In the genomic region with DNA sequence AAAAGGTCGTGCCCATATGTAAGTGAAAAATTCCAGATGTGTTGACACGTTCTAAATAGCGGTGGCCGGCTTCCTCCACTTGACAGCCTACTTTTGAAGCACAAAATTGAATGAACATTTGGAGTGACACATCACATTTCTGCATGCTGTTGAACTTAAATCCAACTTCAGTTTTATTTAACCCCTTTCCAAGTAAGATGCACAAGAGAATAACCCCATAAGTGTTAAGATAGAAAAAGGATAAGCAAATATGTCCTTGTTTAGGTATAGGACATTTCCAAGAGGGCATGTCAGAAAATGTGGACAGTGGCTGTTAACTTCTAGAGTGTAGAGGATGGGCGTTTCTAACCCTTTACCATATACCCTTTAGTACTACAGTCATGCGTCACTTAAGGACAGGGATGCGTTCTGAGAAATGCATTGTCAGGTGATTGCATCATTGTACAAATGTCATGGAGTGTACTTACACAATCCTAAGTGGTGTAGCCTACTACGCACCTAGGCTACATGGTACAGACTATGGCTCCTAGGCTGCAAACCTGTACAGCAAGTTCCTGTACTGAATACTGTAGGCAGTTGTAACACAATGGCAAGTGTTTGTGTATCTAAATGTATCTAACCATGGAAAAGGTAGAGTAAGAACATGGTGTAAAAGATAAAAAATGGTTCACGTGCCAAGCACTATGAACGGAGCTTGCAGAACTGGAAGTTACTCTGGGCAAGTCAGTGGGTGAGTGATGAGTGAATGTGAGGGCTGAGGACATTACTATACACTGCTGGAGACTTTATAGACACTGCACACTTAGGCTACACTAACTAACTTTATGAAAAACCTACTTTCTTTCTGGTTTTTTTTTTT, we compare ENCODE assay signal across 1 cellular context.
A peak's percentile ranks its signal among the peaks of the same experiment; 100 is the strongest.
TF ChIP-seq lines count a peak whose summit lies in the region.

No MANE protein-coding gene starts in this region.

TF ChIP-seq in K562, 482 proteins besides CTCF, POLR2A, EP300 and RAD21 (continued from another document and continues in another):
- TF ChIP-seq PRMT5 (CRISPR knock-in tag; IDR thresholded peaks at IDR 0.05) (no peak), MAFK (IDR thresholded peaks at IDR 0.05; ENCODE audit: low read length) (peak; percentile 80), MAZ (CRISPR knock-in tag; conservative IDR thresholded peaks at IDR 0.05 in 1 of 2, IDR thresholded peaks at IDR 0.05 in 1 of 2) (peak; percentile 43 to 76; a peak in 3 of 4 replicates), ZNF282 (CRISPR knock-in tag; IDR thresholded peaks at IDR 0.05) (no peak), SPI1 (IDR thresholded peaks at IDR 0.05; ENCODE audit: borderline replicate concordance, low read depth, low read length) (no peak), LARP7 (IDR thresholded peaks at IDR 0.05) (no peak), NCOR1 (IDR thresholded peaks at IDR 0.05) (peak; percentile 61), PHF20 (IDR thresholded peaks at IDR 0.05; ENCODE audit: partially characterized antibody) (no peak), CREM (IDR thresholded peaks at IDR 0.05; ENCODE audit: low read depth) (peak; percentile 88), NR2C2 (CRISPR knock-in tag; IDR thresholded peaks at IDR 0.05) (0 out of 2 replicates have a peak, but pooled peaks have one; percentile 38), NR2C2 (tag; IDR thresholded peaks at IDR 0.05) (peak; percentile 82), ZNF134 (CRISPR knock-in tag; conservative IDR thresholded peaks at IDR 0.05) (peak; percentile 65), GATAD2A (IDR thresholded peaks at IDR 0.05) (0 out of 2 replicates have a peak, but pooled peaks have one; percentile 28), ZNF644 (tag; IDR thresholded peaks at IDR 0.05; ENCODE audit: low read depth) (peak; percentile 63; the same call in 1 of the 2 replicates), ZNF445 (CRISPR knock-in tag; IDR thresholded peaks at IDR 0.05; ENCODE audit: low read depth) (no peak), KAT7 (CRISPR knock-in tag; IDR thresholded peaks at IDR 0.05; ENCODE audit: borderline replicate concordance) (no peak), ZNF311 (CRISPR knock-in tag; IDR thresholded peaks at IDR 0.05) (peak; percentile 90), POLR2AphosphoS2 (IDR thresholded peaks at IDR 0.05; ENCODE audit: low read length) (no peak), ADNP (tag; IDR thresholded peaks at IDR 0.05) (no peak), ZZZ3 (IDR thresholded peaks at IDR 0.05) (no peak), ZNF124 (CRISPR knock-in tag; IDR thresholded peaks at IDR 0.05) (no peak), CCNT2 (IDR thresholded peaks at IDR 0.05; ENCODE audit: borderline replicate concordance, extremely low read depth, insufficient read length, low read depth, low read length) (peak; percentile 55), FOXA3 (CRISPR knock-in tag; conservative IDR thresholded peaks at IDR 0.05 in 1 of 2, IDR thresholded peaks at IDR 0.05 in 1 of 2) (peak in 1 of 2 experiments; percentile 50; a peak in 2 of 4 replicates), DNMT1 (IDR thresholded peaks at IDR 0.05) (no peak), CCAR2 (IDR thresholded peaks at IDR 0.05; ENCODE audit: low read depth, low read length) (no peak), ZNF444 (CRISPR knock-in tag; IDR thresholded peaks at IDR 0.05) (no peak), RFX1 (IDR thresholded peaks at IDR 0.05) (no peak), ZBTB1 (CRISPR knock-in tag; IDR thresholded peaks at IDR 0.05; ENCODE audit: borderline replicate concordance, low read depth) (no peak)
- TF ChIP-seq, protein P1, sequence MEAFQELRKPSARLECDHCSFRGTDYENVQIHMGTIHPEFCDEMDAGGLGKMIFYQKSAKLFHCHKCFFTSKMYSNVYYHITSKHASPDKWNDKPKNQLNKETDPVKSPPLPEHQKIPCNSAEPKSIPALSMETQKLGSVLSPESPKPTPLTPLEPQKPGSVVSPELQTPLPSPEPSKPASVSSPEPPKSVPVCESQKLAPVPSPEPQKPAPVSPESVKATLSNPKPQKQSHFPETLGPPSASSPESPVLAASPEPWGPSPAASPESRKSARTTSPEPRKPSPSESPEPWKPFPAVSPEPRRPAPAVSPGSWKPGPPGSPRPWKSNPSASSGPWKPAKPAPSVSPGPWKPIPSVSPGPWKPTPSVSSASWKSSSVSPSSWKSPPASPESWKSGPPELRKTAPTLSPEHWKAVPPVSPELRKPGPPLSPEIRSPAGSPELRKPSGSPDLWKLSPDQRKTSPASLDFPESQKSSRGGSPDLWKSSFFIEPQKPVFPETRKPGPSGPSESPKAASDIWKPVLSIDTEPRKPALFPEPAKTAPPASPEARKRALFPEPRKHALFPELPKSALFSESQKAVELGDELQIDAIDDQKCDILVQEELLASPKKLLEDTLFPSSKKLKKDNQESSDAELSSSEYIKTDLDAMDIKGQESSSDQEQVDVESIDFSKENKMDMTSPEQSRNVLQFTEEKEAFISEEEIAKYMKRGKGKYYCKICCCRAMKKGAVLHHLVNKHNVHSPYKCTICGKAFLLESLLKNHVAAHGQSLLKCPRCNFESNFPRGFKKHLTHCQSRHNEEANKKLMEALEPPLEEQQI (IDR thresholded peaks at IDR 0.05), result peak; percentile 83; the same call in 1 of the 2 replicates
- TF ChIP-seq, protein P2, sequence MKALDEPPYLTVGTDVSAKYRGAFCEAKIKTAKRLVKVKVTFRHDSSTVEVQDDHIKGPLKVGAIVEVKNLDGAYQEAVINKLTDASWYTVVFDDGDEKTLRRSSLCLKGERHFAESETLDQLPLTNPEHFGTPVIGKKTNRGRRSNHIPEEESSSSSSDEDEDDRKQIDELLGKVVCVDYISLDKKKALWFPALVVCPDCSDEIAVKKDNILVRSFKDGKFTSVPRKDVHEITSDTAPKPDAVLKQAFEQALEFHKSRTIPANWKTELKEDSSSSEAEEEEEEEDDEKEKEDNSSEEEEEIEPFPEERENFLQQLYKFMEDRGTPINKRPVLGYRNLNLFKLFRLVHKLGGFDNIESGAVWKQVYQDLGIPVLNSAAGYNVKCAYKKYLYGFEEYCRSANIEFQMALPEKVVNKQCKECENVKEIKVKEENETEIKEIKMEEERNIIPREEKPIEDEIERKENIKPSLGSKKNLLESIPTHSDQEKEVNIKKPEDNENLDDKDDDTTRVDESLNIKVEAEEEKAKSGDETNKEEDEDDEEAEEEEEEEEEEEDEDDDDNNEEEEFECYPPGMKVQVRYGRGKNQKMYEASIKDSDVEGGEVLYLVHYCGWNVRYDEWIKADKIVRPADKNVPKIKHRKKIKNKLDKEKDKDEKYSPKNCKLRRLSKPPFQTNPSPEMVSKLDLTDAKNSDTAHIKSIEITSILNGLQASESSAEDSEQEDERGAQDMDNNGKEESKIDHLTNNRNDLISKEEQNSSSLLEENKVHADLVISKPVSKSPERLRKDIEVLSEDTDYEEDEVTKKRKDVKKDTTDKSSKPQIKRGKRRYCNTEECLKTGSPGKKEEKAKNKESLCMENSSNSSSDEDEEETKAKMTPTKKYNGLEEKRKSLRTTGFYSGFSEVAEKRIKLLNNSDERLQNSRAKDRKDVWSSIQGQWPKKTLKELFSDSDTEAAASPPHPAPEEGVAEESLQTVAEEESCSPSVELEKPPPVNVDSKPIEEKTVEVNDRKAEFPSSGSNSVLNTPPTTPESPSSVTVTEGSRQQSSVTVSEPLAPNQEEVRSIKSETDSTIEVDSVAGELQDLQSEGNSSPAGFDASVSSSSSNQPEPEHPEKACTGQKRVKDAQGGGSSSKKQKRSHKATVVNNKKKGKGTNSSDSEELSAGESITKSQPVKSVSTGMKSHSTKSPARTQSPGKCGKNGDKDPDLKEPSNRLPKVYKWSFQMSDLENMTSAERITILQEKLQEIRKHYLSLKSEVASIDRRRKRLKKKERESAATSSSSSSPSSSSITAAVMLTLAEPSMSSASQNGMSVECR (CRISPR knock-in tag; IDR thresholded peaks at IDR 0.05), result no peak
- TF ChIP-seq, protein P3, sequence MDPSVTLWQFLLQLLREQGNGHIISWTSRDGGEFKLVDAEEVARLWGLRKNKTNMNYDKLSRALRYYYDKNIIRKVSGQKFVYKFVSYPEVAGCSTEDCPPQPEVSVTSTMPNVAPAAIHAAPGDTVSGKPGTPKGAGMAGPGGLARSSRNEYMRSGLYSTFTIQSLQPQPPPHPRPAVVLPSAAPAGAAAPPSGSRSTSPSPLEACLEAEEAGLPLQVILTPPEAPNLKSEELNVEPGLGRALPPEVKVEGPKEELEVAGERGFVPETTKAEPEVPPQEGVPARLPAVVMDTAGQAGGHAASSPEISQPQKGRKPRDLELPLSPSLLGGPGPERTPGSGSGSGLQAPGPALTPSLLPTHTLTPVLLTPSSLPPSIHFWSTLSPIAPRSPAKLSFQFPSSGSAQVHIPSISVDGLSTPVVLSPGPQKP (CRISPR knock-in tag; IDR thresholded peaks at IDR 0.05), result no peak
- TF ChIP-seq, protein P4, sequence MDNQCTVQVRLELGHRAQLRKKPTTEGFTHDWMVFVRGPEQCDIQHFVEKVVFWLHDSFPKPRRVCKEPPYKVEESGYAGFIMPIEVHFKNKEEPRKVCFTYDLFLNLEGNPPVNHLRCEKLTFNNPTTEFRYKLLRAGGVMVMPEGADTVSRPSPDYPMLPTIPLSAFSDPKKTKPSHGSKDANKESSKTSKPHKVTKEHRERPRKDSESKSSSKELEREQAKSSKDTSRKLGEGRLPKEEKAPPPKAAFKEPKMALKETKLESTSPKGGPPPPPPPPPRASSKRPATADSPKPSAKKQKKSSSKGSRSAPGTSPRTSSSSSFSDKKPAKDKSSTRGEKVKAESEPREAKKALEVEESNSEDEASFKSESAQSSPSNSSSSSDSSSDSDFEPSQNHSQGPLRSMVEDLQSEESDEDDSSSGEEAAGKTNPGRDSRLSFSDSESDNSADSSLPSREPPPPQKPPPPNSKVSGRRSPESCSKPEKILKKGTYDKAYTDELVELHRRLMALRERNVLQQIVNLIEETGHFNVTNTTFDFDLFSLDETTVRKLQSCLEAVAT (IDR thresholded peaks at IDR 0.05), result no peak
- TF ChIP-seq, protein P5, sequence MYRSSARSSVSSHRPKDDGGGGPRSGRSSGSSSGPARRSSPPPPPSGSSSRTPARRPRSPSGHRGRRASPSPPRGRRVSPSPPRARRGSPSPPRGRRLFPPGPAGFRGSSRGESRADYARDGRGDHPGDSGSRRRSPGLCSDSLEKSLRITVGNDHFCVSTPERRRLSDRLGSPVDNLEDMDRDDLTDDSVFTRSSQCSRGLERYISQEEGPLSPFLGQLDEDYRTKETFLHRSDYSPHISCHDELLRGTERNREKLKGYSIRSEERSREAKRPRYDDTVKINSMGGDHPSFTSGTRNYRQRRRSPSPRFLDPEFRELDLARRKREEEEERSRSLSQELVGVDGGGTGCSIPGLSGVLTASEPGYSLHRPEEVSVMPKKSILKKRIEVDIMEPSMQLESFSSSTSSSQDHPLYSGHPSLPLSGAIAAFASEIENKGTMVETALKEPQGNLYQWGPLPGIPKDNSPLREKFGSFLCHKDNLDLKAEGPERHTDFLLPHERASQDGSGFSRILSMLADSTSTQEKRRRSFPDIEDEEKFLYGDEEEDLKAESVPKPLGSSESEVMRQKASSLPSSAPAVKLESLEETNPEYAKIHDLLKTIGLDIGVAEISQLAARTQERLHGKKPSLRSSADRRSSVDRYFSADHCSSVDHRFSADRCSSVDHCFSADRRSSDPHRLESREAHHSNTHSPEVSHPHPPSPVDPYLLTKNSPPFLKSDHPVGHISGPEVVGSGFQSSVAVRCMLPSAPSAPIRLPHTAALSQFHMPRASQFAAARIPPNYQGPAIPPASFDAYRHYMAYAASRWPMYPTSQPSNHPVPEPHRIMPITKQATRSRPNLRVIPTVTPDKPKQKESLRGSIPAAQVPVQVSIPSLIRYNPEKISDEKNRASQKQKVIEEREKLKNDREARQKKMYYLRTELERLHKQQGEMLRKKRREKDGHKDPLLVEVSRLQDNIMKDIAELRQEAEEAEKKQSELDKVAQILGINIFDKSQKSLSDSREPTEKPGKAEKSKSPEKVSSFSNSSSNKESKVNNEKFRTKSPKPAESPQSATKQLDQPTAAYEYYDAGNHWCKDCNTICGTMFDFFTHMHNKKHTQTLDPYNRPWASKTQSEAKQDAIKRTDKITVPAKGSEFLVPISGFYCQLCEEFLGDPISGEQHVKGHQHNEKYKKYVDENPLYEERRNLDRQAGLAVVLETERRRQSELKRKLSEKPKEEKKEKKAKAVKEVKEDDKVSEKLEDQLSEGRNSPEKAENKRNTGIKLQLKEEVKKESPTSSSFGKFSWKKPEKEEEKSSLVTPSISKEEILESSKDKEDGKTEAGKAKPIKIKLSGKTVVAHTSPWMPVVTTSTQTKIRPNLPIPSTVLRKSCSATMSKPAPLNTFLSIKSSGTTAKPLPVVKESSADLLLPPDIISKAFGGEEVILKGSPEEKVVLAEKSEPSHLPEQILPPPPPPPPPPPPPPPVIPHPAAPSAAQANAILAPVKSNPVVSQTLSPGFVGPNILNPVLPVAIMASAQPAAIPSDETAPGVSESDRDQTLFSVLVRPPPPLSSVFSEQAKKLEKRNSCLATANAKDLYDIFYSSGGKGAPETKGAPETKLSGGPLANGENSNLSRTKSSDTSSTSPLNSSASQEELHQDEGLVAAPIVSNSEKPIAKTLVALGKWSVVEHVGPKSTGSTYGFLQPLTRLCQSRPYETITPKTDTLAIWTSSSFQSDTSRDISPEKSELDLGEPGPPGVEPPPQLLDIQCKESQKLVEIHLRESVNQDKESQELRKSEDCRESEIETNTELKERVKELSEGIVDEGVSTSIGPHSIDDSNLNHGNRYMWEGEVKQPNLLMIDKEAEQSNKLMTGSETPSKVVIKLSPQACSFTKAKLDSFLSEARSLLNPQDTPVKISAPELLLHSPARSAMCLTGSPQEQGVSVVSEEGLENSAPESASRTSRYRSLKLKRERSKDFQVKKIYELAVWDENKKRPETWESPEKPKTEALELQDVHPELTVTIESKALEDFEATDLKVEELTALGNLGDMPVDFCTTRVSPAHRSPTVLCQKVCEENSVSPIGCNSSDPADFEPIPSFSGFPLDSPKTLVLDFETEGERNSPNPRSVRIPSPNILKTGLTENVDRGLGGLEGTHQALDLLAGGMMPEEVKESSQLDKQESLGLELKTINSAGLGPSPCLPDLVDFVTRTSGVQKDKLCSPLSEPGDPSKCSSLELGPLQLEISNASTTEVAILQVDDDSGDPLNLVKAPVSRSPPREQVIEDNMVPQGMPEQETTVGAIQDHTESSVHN (IDR thresholded peaks at IDR 0.05; ENCODE audit: borderline replicate concordance in 1 of 2, low read depth in 1 of 2), result peak in 1 of 2 experiments; percentile 96; a peak in 3 of 4 replicates
- TF ChIP-seq, protein P6, sequence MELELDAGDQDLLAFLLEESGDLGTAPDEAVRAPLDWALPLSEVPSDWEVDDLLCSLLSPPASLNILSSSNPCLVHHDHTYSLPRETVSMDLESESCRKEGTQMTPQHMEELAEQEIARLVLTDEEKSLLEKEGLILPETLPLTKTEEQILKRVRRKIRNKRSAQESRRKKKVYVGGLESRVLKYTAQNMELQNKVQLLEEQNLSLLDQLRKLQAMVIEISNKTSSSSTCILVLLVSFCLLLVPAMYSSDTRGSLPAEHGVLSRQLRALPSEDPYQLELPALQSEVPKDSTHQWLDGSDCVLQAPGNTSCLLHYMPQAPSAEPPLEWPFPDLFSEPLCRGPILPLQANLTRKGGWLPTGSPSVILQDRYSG (tag; conservative IDR thresholded peaks at IDR 0.05; ENCODE audit: low read depth), result peak; percentile 87
